ENCODE assay signal across 8 cellular contexts in genomic region chr14:81269100-81269978, GRCh38. TPM values are rescaled to one million over a fixed set of nuclear protein-coding genes. Genes with fewer than 3 reads are reported as not detected.
DNase-seq lines count a peak whose midpoint lies in the region; ATAC-seq, FAIRE-seq and TF ChIP-seq lines count a peak whose summit lies in the region.

No MANE protein-coding gene starts in this region.

- H3K36me3 Mint-ChIP-seq in activated naive CD4-positive, alpha-beta T cell treated with anti-CD3 and anti-CD28 coated beads, Interleukin-2, amount 50 U/mL, for 72 hours: no peaks in the 10 kb centered on the region

- H3K9ac ChIP-seq in OCI-LY1 (ENCODE audit: low read length): no peak overlapping the region
- H3K9ac ChIP-seq in liver (ENCODE audit: low read depth in 1 of 2, low read length in 2 of 2): no peak overlapping the region

- H4K20me1 ChIP-seq in OCI-LY1 (ENCODE audit: insufficient read depth, low read length): no peaks in the 10 kb centered on the region

- H3K27ac ChIP-seq in OCI-LY1 (ENCODE audit: low read depth, low read length, poor library complexity, severe bottlenecking) (no peak overlapping the region), liver (ENCODE audit: low read depth in 1 of 2, low read length in 2 of 2) (peak overlapping the region in 1 of 2 donors; percentile 2), upper lobe of left lung (no peak overlapping the region)

- H2AFZ ChIP-seq in OCI-LY1 (ENCODE audit: low read length): no peak overlapping the region

- TF ChIP-seq POLR2A in upper lobe of left lung (IDR thresholded peaks at IDR 0.05): no peak

- DNase-seq in activated naive CD4-positive, alpha-beta T cell treated with anti-CD3 and anti-CD28 coated beads, Interleukin-2, amount 50 U/mL, for 72 hours (ENCODE audit: low spot score in 2 of 2): peak in 1 of 2 donors; percentile 21
- DNase-seq in activated naive CD4-positive, alpha-beta T cell treated with anti-CD3 and anti-CD28 coated beads, Interleukin-2, amount 50 U/mL, for 16 hours: no peak
- DNase-seq in H4 (ENCODE audit: low spot score) (peak; percentile 61), Kasumi-1 (lab: John Stamatoyannopoulos, UW) (peak; percentile 77 to 90), upper lobe of left lung (no peak)

- peak; percentile 67 for TF ChIP-seq CTCF in OCI-LY1 (IDR thresholded peaks at IDR 0.05; ENCODE audit: low read length)
- TF ChIP-seq CTCF in liver (IDR thresholded peaks at IDR 0.05; ENCODE audit: low read depth, low read length, missing input control): peak; percentile 96
- TF ChIP-seq CTCF in upper lobe of left lung (IDR thresholded peaks at IDR 0.05): peak; percentile 66 to 87 (median 78)

- 0 out of 2 replicates have a peak, but pooled peaks cover 3% of the 10 kb centered on the region for H3K27me3 ChIP-seq in OCI-LY1 (ENCODE audit: insufficient read depth, low read length)
- H3K27me3 ChIP-seq in liver (ENCODE audit: control insufficient read depth in 4 of 4, insufficient read depth in 4 of 4, low read length in 3 of 4): no peaks in the 10 kb centered on the region
- no peaks in the 10 kb centered on the region for H3K27me3 ChIP-seq in upper lobe of left lung

- H3K36me3 ChIP-seq in OCI-LY1 (ENCODE audit: insufficient read depth, low read length): no peaks in the 10 kb centered on the region
- no peaks in the 10 kb centered on the region for H3K36me3 ChIP-seq in liver (ENCODE audit: control insufficient read depth in 4 of 4, insufficient read depth in 3 of 4, low read depth in 1 of 4, low read length in 3 of 4)
- H3K36me3 ChIP-seq in upper lobe of left lung: peaks cover 0 to 7% (median 0%) of the 10 kb centered on the region in 4 donors

- H3K9me3 ChIP-seq in OCI-LY1 (ENCODE audit: low read length) (no peaks in the 10 kb centered on the region), liver (ENCODE audit: control insufficient read depth in 4 of 4, low read length in 3 of 4) (no peaks in the 10 kb centered on the region), upper lobe of left lung (no peaks in the 10 kb centered on the region)

- no peak for TF ChIP-seq EP300 in upper lobe of left lung (IDR thresholded peaks at IDR 0.05)

- FAIRE-seq in colon (lab: Jason Lieb, UNC): peak; percentile 78

- H3K4me1 ChIP-seq in OCI-LY1 (ENCODE audit: insufficient read depth, low read length, severe bottlenecking) (no peaks in the 10 kb centered on the region), liver (ENCODE audit: control insufficient read depth in 4 of 4, insufficient read depth in 4 of 4, low read length in 3 of 4) (peaks cover 0 to 8% (median 4%) of the 10 kb centered on the region in 4 donors), upper lobe of left lung (no peaks in the 10 kb centered on the region)

- no peak overlapping the region for H3K27ac Mint-ChIP-seq in activated naive CD4-positive, alpha-beta T cell treated with anti-CD3 and anti-CD28 coated beads, Interleukin-2, amount 50 U/mL, for 72 hours

- peak; percentile 63 to 73 for ATAC-seq in activated naive CD4-positive, alpha-beta T cell treated with anti-CD3 and anti-CD28 coated beads, Interleukin-2, amount 50 U/mL, for 72 hours
- ATAC-seq in upper lobe of left lung (ENCODE audit: low FRiP score in 2 of 2): peak; percentile 76 to 85

- WGBS in liver: 21% methylated on average over 7 of the region's 7 CpGs
- WGBS in upper lobe of left lung, 2 donors: 43 to 46% methylated on average over 7 of the region's 7 CpGs

- H3K9me2 ChIP-seq in OCI-LY1 (ENCODE audit: low read depth, low read length): no peaks in the 10 kb centered on the region

- H3F3A ChIP-seq in OCI-LY1 (ENCODE audit: insufficient read depth, low read length): no peaks in the 10 kb centered on the region

- no peaks in the 10 kb centered on the region for H3K79me2 ChIP-seq in OCI-LY1 (ENCODE audit: insufficient read depth, low read length)

- H3K9me3 Mint-ChIP-seq in activated naive CD4-positive, alpha-beta T cell treated with anti-CD3 and anti-CD28 coated beads, Interleukin-2, amount 50 U/mL, for 72 hours: no peaks in the 10 kb centered on the region

- TF ChIP-seq RAD21 in liver (IDR thresholded peaks at IDR 0.05): peak; percentile 97

- no peak overlapping the region for H3K4me2 ChIP-seq in OCI-LY1 (ENCODE audit: low read length)

- H3K4me3 ChIP-seq in OCI-LY1 (ENCODE audit: low read depth, low read length, poor library complexity, severe bottlenecking): no peak overlapping the region
- H3K4me3 ChIP-seq in liver (ENCODE audit: low read depth in 1 of 3, low read length in 3 of 3): no peak overlapping the region
- no peak overlapping the region for H3K4me3 ChIP-seq in upper lobe of left lung

TF ChIP-seq in liver, 16 proteins besides CTCF, POLR2A, EP300 and RAD21:
- peak; percentile 42 to 48 for TF ChIP-seq RXRA (IDR thresholded peaks at IDR 0.05)
- peak; percentile 34 to 49 for TF ChIP-seq HNF4A (conservative IDR thresholded peaks at IDR 0.05)
- TF ChIP-seq NR2F2 (IDR thresholded peaks at IDR 0.05): peak; percentile 26
- no peak for TF ChIP-seq TAF1 (conservative IDR thresholded peaks at IDR 0.05)
- TF ChIP-seq YY1 (IDR thresholded peaks at IDR 0.05): peak; percentile 46
- TF ChIP-seq JUND (IDR thresholded peaks at IDR 0.05): peak in 1 of 2 donors; percentile 8
- TF ChIP-seq ZBTB33 (IDR thresholded peaks at IDR 0.05): no peak
- TF ChIP-seq ATF3 (IDR thresholded peaks at IDR 0.05): peak; percentile 28

RNA-seq across cellular contexts. Expression of gene GTF2A1, which starts 48.6 kb away (rescaled TPM):
- total RNA-seq in activated naive CD4-positive, alpha-beta T cell treated with anti-CD3 and anti-CD28 coated beads, Interleukin-2, amount 50 U/mL, for 72 hours: 10 to 100 TPM; 38.7 to 57.9 TPM
- total RNA-seq in H4 (2014; rRNA removed; shearing (Covaris generic)): 16.5 and 17.2 TPM in 2 replicates
- total RNA-seq in liver (10 to 100 TPM; 13.6 to 22.1 TPM), upper lobe of left lung (10 to 100 TPM; 17.2 to 31.6 (median 23.7) TPM)
- polyA plus RNA-seq in liver: 1 to 10 TPM; 2.9 to 5.8 TPM

Comparison
In these comparisons a context has a peak if more than half of its experiments do, and no peak if none do; other contexts are left out.
1. DNase-seq: peak in H4 (single experiment) and Kasumi-1 (2 of 2); none in activated naive CD4-positive, alpha-beta T cell treated with anti-CD3 and anti-CD28 coated beads, Interleukin-2, amount 50 U/mL, for 16 hours (single experiment) and upper lobe of left lung (0 of 2).
2. Peak in every context shown above with its lines, with median percentiles within 50 percentile points of each other: CTCF ChIP-seq.